17 cellular contexts compared by ENCODE assay signal in the genomic region with DNA sequence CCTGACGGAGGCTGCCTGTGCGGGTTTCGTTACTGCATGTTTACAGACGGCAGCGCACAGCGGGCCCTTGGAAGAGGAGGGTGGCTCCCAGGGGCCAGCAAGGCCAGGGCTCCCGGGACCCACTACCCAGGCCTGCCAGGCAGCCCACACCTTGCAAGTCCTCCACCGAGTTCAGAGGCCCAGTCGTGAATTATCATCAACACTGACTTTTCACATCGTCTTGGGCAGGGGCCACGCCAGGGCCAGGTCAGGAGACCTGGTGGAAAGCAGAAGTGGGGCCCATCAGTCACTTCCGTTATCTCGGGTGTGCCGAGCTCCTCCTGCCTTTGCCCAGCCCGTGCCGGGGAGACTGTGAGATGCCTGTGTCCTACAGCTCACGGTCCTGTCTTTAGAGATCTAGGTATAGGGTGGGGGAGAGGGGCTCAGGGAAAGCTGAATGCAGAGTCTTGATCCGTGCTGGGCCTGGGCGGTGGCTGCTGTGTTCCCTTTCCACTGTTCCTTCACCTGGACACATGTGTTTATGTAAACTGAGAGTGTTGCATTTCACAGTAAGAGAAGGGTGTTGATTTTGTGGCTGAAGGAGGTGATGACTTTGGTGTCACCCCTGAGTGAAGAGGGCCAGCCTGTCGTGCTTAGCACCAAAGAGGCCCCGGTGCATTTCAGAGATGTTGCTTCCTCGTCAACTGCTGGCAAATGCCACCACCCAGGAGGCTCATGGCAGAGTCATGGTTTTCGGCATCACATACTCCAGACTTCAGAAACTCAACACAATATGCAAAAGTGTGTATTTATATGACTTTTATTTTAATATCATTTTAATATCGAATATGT.
DNase-seq lines count a peak whose midpoint lies in the region.
"Had no signal": no experiment of that assay in that cellular context is flagged by ENCODE, and none has a peak within 500 bp of the region (broad histone marks: within the 10 kb centered on the region; RNA-seq: fewer than 3 reads in every experiment).

No MANE protein-coding gene starts in this region.

- no peak overlapping the region for H2BK15ac ChIP-seq in neuronal stem cell (ENCODE audit: low read length)

- no peak overlapping the region for H4K91ac ChIP-seq in neuronal stem cell (ENCODE audit: low read depth, low read length, poor library complexity)

- no peak overlapping the region for H3K14ac ChIP-seq in neuronal stem cell (ENCODE audit: low read length)

- H2AK5ac ChIP-seq in neuronal stem cell (ENCODE audit: low read depth, low read length): peak overlapping the region; percentile 77

- H4K8ac ChIP-seq in neuronal stem cell (ENCODE audit: low read depth, low read length): no peak overlapping the region

- WGBS in neuronal stem cell (ENCODE audit: extremely low coverage in 2 of 2, insufficient read length in 2 of 2, insufficient replicate concordance in 1 of 2), 2 donors: no CpG with 5 or more reads among the region's 24 CpGs

- H3K27me3 ChIP-seq in neuronal stem cell (ENCODE audit: control insufficient read depth in 3 of 3, insufficient read depth in 3 of 3, low read depth in 1 of 3, low read length in 3 of 3): no peaks in the 10 kb centered on the region
- H3K27me3 ChIP-seq: BLaER1, gastroesophageal sphincter had no signal

- peak overlapping the region; percentile 35 for H3K18ac ChIP-seq in neuronal stem cell (ENCODE audit: low read length)

- H2BK120ac ChIP-seq in neuronal stem cell (ENCODE audit: low read depth, low read length): no peak overlapping the region

- no peak overlapping the region for H2BK5ac ChIP-seq in neuronal stem cell (ENCODE audit: low read length)

- H3K27ac ChIP-seq in neuronal stem cell (replicated peaks; ENCODE audit: low read length): no peak overlapping the region
- H3K27ac ChIP-seq: BLaER1, gastroesophageal sphincter had no signal

- H2BK12ac ChIP-seq in neuronal stem cell (ENCODE audit: low read length): no peak overlapping the region

- H3K23ac ChIP-seq in neuronal stem cell (ENCODE audit: low read depth, low read length, poor library complexity): peak overlapping the region; percentile 59

- H3K4me3 ChIP-seq in neuronal stem cell (ENCODE audit: low read length in 2 of 2): no peak overlapping the region
- H3K4me3 ChIP-seq: BLaER1, gastroesophageal sphincter, HAP-1 had no signal

- peak overlapping the region; percentile 30 for H3K4ac ChIP-seq in neuronal stem cell (ENCODE audit: low read length)

- no peak overlapping the region for H3K4me2 ChIP-seq in neuronal stem cell (ENCODE audit: insufficient read depth, low read length, poor library complexity, severe bottlenecking)
- H3K4me2 ChIP-seq: BLaER1 had no signal

- H3K9me3 ChIP-seq in neuronal stem cell (replicated peaks in 1 of 2; ENCODE audit: control insufficient read depth in 2 of 2, insufficient read depth in 1 of 2, low read depth in 1 of 2, low read length in 2 of 2): peaks cover 0 to 1% of the 10 kb centered on the region in 2 donors
- H3K9me3 ChIP-seq: BLaER1, gastroesophageal sphincter, HAP-1 had no signal

- no peaks in the 10 kb centered on the region for H3K79me1 ChIP-seq in neuronal stem cell (ENCODE audit: low read depth, low read length)

- H3K4me1 ChIP-seq in neuronal stem cell (ENCODE audit: control insufficient read depth in 2 of 2, insufficient read depth in 1 of 2, low read depth in 1 of 2, low read length in 2 of 2): peaks cover 7 to 11% of the 10 kb centered on the region in 2 donors
- H3K4me1 ChIP-seq: gastroesophageal sphincter, HAP-1 had no signal

- H3K9ac ChIP-seq in neuronal stem cell (ENCODE audit: low read depth, low read length, poor library complexity): no peak overlapping the region
- H3K9ac ChIP-seq: BLaER1 had no signal

- H3K36me3 ChIP-seq in neuronal stem cell (replicated peaks in 1 of 2; ENCODE audit: control insufficient read depth in 2 of 2, insufficient read depth in 2 of 2, low read length in 2 of 2): peaks cover 3 to 15% of the 10 kb centered on the region in 2 donors
- H3K36me3 ChIP-seq: HAP-1 had no signal

- no peak overlapping the region for H2AFZ ChIP-seq in neuronal stem cell (ENCODE audit: low read length)

- DNase-seq in NCI-H2029 (lab: John Stamatoyannopoulos, UW): peak; percentile 52
- DNase-seq in NCI-H2029 treated with DMSO at 0.1 percent for 48 hours (lab: John Stamatoyannopoulos, UW): no peak
- peak; percentile 75 for DNase-seq in NOMO-1 treated with DMSO at 0.1 percent for 48 hours (lab: John Stamatoyannopoulos, UW; ENCODE audit: unreplicated experiment)
- DNase-seq in ecto neural progenitor cell (ENCODE audit: low spot score): peak; percentile 39
- DNase-seq in neuronal stem cell (ENCODE audit: low spot score): no peak
- no peak for DNase-seq in kidney glomerular epithelial cell (lab: John Stamatoyannopoulos, UW)
- no peak for DNase-seq in pons (ENCODE audit: low spot score)
- no peak for DNase-seq in HuH-7 (ENCODE audit: low spot score)
- DNase-seq: 8988T; activated CD4-positive, alpha-beta T cell treated with anti-CD3 and anti-CD28 coated beads for 4 hours; activated naive CD4-positive, alpha-beta T cell treated with anti-CD3 and anti-CD28 coated beads, Interleukin-2, amount 50 U/mL, for 16 hours; erythroblast; NCI-H146; NK-92 treated with Interleukin-12 subunit alpha and Interleukin-12 subunit beta, amount 100 ng/mL, for 24 hours had no signal

Comparison
In these comparisons a context has a peak if more than half of its experiments do, and no peak if none do; other contexts are left out.
1. DNase-seq: peak in NCI-H2029 (single experiment), NOMO-1 treated with DMSO at 0.1 percent for 48 hours (single experiment) and ecto neural progenitor cell (single experiment); none in NCI-H2029 treated with DMSO at 0.1 percent for 48 hours (single experiment), neuronal stem cell (single experiment), kidney glomerular epithelial cell (single experiment), pons (single experiment) and HuH-7 (single experiment).